31 cellular contexts compared by ENCODE assay signal in the genomic region with DNA sequence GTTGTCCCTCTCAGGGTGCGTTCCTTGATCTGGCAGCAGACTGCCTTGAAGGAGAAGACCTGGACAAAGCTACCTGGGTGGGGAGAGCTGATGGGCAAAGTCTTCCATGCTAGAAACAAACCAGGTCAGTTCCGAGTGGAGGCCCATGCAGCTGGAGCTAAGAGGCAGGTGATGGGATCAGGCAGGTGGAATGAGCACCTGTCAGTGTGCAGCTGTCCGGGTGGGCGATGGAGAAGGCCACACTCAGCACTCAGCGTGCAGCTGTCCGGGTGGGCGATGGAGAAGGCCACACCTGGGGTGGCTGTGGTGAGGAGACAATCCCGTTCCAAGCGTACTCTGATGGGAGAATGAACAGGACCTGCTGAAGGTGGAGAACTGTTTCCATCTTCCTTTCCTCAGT.
"Had no signal": no experiment of that assay in that cellular context is flagged by ENCODE, and none has a peak within 500 bp of the region (broad histone marks: within the 10 kb centered on the region; RNA-seq: fewer than 3 reads in every experiment).

No MANE protein-coding gene starts in this region.

- H3K9me3 ChIP-seq: Peyer's patch had no signal

- H3K4me3 ChIP-seq: cardiac muscle cell, Peyer's patch had no signal

- H3K4me1 ChIP-seq: Peyer's patch had no signal

- ATAC-seq: activated CD8-positive, alpha-beta memory T cell treated with anti-CD3 and anti-CD28 coated beads, Interleukin-2, amount 10 ng/mL, durations not matched to agents 7 days and 5 days; PC-3; Right ventricle myocardium inferior had no signal

- H3K27me3 ChIP-seq: brain microvascular endothelial cell, cardiac muscle cell, Peyer's patch had no signal

- H3K36me3 ChIP-seq: brain microvascular endothelial cell, cardiac muscle cell, Peyer's patch, WERI-Rb-1 had no signal

- H3K27ac ChIP-seq: brain microvascular endothelial cell, cardiac muscle cell, Peyer's patch, RWPE1, WERI-Rb-1 had no signal

- DNase-seq: activated CD4-positive, alpha-beta memory T cell treated with anti-CD3 and anti-CD28 coated beads, Interleukin-2, amount 10 ng/mL, durations not matched to agents 7 days and 5 days; activated CD4-positive, alpha-beta T cell treated with anti-CD3 and anti-CD28 coated beads for 1 hour; activated CD4-positive, alpha-beta T cell treated with anti-CD3 and anti-CD28 coated beads for 48 hours; activated CD4-positive, CD25-positive, alpha-beta regulatory T cell; activated CD8-positive, alpha-beta memory T cell treated with anti-CD3 and anti-CD28 coated beads, Interleukin-2, amount 10 ng/mL, durations not matched to agents 7 days and 5 days; activated effector memory CD4-positive, alpha-beta T cell treated with Interleukin-2 at 50 U/mL for 16 hours; activated naive CD4-positive, alpha-beta T cell treated with anti-CD3 and anti-CD28 coated beads, Interleukin-2, amount 10 ng/mL, durations not matched to agents 7 days and 5 days; activated T-cell treated with anti-CD3 and anti-CD28 coated beads, Interleukin-2, amount 50 U/mL, for 48 hours; amniotic stem cell; brain microvascular endothelial cell; Karpas-422; KBM-7; NCI-H1105; NCI-H1417 treated with DMSO at 0.1 percent for 48 hours; NCI-H187 treated with DMSO at 0.1 percent for 48 hours; NCI-H2081; NCI-H226; NCI-H446 treated with DMSO at 0.1 percent for 48 hours; NCI-H524; NCI-H69; NK-92 treated with Interleukin-12 subunit alpha and Interleukin-12 subunit beta, amount 100 ng/mL, for 24 hours; PC-3; Peyer's patch; SW 1271; T-helper 1 cell; T-helper 2 cell; T-helper 9 cell; WERI-Rb-1 had no signal
